ENCODE assay signal across 12 cellular contexts in genomic region chr3:141093971-141094401, GRCh38. TPM values are rescaled to one million over a fixed set of nuclear protein-coding genes. Genes with fewer than 3 reads are reported as not detected.
A peak's percentile ranks its signal among the peaks of the same experiment; 100 is the strongest.
DNase-seq lines count a peak whose midpoint lies in the region; ATAC-seq and TF ChIP-seq lines count a peak whose summit lies in the region.
"Had no signal": no experiment of that assay in that cellular context is flagged by ENCODE, and none has a peak within 500 bp of the region (broad histone marks: within the 10 kb centered on the region; RNA-seq: fewer than 3 reads in every experiment).

No MANE protein-coding gene starts in this region.

- no peak overlapping the region for H3K27ac ChIP-seq in neural progenitor cell

- peaks cover 31% of the 10 kb centered on the region for H3F3A ChIP-seq in neural progenitor cell (ENCODE audit: low read depth)

- H3K4me2 ChIP-seq in neural progenitor cell, result peak overlapping the region; percentile 13

- H3K27me3 ChIP-seq in neural progenitor cell, result no peaks in the 10 kb centered on the region

- H3K4me1 ChIP-seq in neural progenitor cell, result peaks cover 57% of the 10 kb centered on the region

- H3K4me3 Mint-ChIP-seq in neural progenitor cell (peak overlapping the region; percentile 65), T-helper 17 cell (no peak overlapping the region)

- no peaks in the 10 kb centered on the region for H3K79me2 ChIP-seq in neural progenitor cell (ENCODE audit: low read depth)

- H3K27me3 Mint-ChIP-seq in neural progenitor cell (ENCODE audit: insufficient read depth, low read depth) (peaks cover 9% of the 10 kb centered on the region), T-helper 17 cell (peaks cover 21% of the 10 kb centered on the region)
- H3K27me3 Mint-ChIP-seq: type B pancreatic cell had no signal

- DNase-seq in DMS 273 treated with DMSO at 0.1 percent for 48 hours (lab: John Stamatoyannopoulos, UW) (peak; percentile 77), NCI-H446 treated with DMSO at 0.1 percent for 48 hours (lab: John Stamatoyannopoulos, UW) (peak; percentile 80), neural progenitor cell (ENCODE audit: low spot score) (no peak), SW480 (ENCODE audit: low spot score) (no peak), T-helper 17 cell (no peak), T-helper 2 cell (no peak), NCI-H1417 treated with DMSO at 0.1 percent for 48 hours (lab: John Stamatoyannopoulos, UW) (no peak)
- DNase-seq: activated CD4-positive, CD25-positive, alpha-beta regulatory T cell; activated effector memory CD4-positive, alpha-beta T cell treated with Interleukin-2 at 50 U/mL for 16 hours had no signal

- peaks cover 10% of the 10 kb centered on the region for H3K9me3 Mint-ChIP-seq in neural progenitor cell
- H3K9me3 Mint-ChIP-seq: type B pancreatic cell had no signal

- H3K9ac ChIP-seq in neural progenitor cell, result no peak overlapping the region

- H3K36me3 Mint-ChIP-seq in neural progenitor cell, result peaks cover 17% of the 10 kb centered on the region
- H3K36me3 Mint-ChIP-seq in T-helper 17 cell (ENCODE audit: low read depth), result peaks cover 4% of the 10 kb centered on the region
- H3K36me3 Mint-ChIP-seq: type B pancreatic cell had no signal

- H3K4me1 Mint-ChIP-seq in neural progenitor cell, result peaks cover 78% of the 10 kb centered on the region
- no peaks in the 10 kb centered on the region for H3K4me1 Mint-ChIP-seq in T-helper 17 cell

- no peaks in the 10 kb centered on the region for H3K36me3 ChIP-seq in neural progenitor cell

- H3K9me3 ChIP-seq in neural progenitor cell (ENCODE audit: low read depth), result peaks cover 4% of the 10 kb centered on the region
- H3K9me3 ChIP-seq in T-helper 17 cell (ENCODE audit: control insufficient read depth, low read length, poor library complexity, severe bottlenecking), result no peaks in the 10 kb centered on the region

- H3K4me3 ChIP-seq in neural progenitor cell, result no peak overlapping the region

- H4K20me1 ChIP-seq in neural progenitor cell (ENCODE audit: low read depth), result no peaks in the 10 kb centered on the region

- no peak for TF ChIP-seq CTCF in neural progenitor cell (IDR thresholded peaks at IDR 0.05)

- no peak overlapping the region for H2AFZ ChIP-seq in neural progenitor cell (replicated peaks)

- H3K27ac Mint-ChIP-seq in neural progenitor cell (peak overlapping the region; percentile 100), T-helper 17 cell (no peak overlapping the region)
- H3K27ac Mint-ChIP-seq: type B pancreatic cell had no signal

- peak; percentile 72 for ATAC-seq in esophagus mucosa
- no peak for ATAC-seq in T-helper 17 cell

RNA-seq across cellular contexts. Expression of gene SPSB4, which starts 42.8 kb away (rescaled TPM):
- total RNA-seq in esophagus mucosa (not detected), neural progenitor cell (ENCODE audit: low replicate concordance) (4.9 and 10.7 TPM in 2 replicates), T-helper 17 cell (not detected)
- total RNA-seq: mononuclear cell had no signal

Comparison
In these comparisons a context has a peak if more than half of its experiments do, and no peak if none do; other contexts are left out.
1. DNase-seq: peak in DMS 273 treated with DMSO at 0.1 percent for 48 hours (single experiment) and NCI-H446 treated with DMSO at 0.1 percent for 48 hours (single experiment); none in neural progenitor cell (single experiment), SW480 (single experiment), T-helper 17 cell (0 of 3), T-helper 2 cell (0 of 5) and NCI-H1417 treated with DMSO at 0.1 percent for 48 hours (single experiment).